2 cellular contexts compared by ENCODE assay signal in the genomic region with DNA sequence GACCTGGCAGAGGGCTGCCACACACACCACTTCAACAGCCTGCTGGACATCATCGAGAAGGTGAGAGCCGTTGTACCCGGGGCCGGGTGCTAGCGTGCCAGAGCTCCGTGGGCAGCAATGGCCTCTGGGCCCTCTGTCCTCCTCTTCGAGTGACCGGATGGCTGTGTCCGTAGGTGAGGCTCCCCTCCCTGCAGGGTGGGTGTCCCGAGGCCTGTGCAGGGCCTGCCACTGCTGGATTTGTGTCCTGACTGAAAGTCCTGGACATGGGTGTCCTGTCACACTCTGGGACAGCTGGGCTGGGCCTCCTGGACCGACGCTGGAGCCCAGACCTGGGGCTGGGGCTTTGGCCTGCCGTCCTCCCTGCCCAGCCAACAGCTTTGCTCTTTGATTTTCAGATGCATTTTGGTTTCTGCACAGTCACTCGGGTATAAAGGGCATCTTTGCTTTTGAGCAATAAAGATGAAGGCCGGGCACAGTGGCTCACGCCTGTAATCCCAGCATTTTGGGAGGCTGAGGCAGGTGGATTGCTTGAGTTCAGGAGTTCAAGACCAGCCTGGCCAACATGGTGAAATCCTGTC.
TF ChIP-seq lines count a peak whose summit lies in the region.

No MANE protein-coding gene starts in this region.

TF ChIP-seq in liver, 16 proteins besides CTCF, POLR2A, EP300 and RAD21:
- TF ChIP-seq, protein P1, sequence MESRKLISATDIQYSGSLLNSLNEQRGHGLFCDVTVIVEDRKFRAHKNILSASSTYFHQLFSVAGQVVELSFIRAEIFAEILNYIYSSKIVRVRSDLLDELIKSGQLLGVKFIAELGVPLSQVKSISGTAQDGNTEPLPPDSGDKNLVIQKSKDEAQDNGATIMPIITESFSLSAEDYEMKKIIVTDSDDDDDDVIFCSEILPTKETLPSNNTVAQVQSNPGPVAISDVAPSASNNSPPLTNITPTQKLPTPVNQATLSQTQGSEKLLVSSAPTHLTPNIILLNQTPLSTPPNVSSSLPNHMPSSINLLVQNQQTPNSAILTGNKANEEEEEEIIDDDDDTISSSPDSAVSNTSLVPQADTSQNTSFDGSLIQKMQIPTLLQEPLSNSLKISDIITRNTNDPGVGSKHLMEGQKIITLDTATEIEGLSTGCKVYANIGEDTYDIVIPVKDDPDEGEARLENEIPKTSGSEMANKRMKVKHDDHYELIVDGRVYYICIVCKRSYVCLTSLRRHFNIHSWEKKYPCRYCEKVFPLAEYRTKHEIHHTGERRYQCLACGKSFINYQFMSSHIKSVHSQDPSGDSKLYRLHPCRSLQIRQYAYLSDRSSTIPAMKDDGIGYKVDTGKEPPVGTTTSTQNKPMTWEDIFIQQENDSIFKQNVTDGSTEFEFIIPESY (IDR thresholded peaks at IDR 0.05), result no peak
- no peak for TF ChIP-seq FOXA1 (IDR thresholded peaks at IDR 0.05)
- TF ChIP-seq NR2F2 (IDR thresholded peaks at IDR 0.05), result no peak
- no peak for TF ChIP-seq YY1 (IDR thresholded peaks at IDR 0.05)
- TF ChIP-seq RXRA (IDR thresholded peaks at IDR 0.05), result peak in 1 of 2 donors; percentile 58
- no peak for TF ChIP-seq GABPA (IDR thresholded peaks at IDR 0.05 in 1 of 2, conservative IDR thresholded peaks at IDR 0.05 in 1 of 2)
- TF ChIP-seq, protein P2, sequence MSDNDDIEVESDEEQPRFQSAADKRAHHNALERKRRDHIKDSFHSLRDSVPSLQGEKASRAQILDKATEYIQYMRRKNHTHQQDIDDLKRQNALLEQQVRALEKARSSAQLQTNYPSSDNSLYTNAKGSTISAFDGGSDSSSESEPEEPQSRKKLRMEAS (IDR thresholded peaks at IDR 0.05), result no peak
- no peak for TF ChIP-seq FOXA2 (IDR thresholded peaks at IDR 0.05)
- no peak for TF ChIP-seq JUND (IDR thresholded peaks at IDR 0.05)
- peak; percentile 54 to 73 for TF ChIP-seq HNF4A (conservative IDR thresholded peaks at IDR 0.05)

TF ChIP-seq in HepG2, 621 proteins besides CTCF, POLR2A, EP300 and RAD21:
- no peak for TF ChIP-seq HMGA1 (CRISPR knock-in tag; conservative IDR thresholded peaks at IDR 0.05)
- TF ChIP-seq, protein P3, sequence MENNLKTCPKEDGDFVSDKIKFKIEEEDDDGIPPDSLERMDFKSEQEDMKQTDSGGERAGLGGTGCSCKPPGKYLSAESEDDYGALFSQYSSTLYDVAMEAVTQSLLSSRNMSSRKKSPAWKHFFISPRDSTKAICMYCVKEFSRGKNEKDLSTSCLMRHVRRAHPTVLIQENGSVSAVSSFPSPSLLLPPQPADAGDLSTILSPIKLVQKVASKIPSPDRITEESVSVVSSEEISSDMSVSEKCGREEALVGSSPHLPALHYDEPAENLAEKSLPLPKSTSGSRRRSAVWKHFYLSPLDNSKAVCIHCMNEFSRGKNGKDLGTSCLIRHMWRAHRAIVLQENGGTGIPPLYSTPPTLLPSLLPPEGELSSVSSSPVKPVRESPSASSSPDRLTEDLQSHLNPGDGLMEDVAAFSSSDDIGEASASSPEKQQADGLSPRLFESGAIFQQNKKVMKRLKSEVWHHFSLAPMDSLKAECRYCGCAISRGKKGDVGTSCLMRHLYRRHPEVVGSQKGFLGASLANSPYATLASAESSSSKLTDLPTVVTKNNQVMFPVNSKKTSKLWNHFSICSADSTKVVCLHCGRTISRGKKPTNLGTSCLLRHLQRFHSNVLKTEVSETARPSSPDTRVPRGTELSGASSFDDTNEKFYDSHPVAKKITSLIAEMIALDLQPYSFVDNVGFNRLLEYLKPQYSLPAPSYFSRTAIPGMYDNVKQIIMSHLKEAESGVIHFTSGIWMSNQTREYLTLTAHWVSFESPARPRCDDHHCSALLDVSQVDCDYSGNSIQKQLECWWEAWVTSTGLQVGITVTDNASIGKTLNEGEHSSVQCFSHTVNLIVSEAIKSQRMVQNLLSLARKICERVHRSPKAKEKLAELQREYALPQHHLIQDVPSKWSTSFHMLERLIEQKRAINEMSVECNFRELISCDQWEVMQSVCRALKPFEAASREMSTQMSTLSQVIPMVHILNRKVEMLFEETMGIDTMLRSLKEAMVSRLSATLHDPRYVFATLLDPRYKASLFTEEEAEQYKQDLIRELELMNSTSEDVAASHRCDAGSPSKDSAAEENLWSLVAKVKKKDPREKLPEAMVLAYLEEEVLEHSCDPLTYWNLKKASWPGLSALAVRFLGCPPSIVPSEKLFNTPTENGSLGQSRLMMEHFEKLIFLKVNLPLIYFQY (CRISPR knock-in tag; IDR thresholded peaks at IDR 0.05; ENCODE audit: borderline replicate concordance), result no peak
- TF ChIP-seq TCF7L2 (IDR thresholded peaks at IDR 0.05; ENCODE audit: low read depth, low read length), result no peak
- no peak for TF ChIP-seq TCF12 (IDR thresholded peaks at IDR 0.05)
- TF ChIP-seq TCF12 (CRISPR knock-in tag; IDR thresholded peaks at IDR 0.05), result no peak
- TF ChIP-seq, protein P4, sequence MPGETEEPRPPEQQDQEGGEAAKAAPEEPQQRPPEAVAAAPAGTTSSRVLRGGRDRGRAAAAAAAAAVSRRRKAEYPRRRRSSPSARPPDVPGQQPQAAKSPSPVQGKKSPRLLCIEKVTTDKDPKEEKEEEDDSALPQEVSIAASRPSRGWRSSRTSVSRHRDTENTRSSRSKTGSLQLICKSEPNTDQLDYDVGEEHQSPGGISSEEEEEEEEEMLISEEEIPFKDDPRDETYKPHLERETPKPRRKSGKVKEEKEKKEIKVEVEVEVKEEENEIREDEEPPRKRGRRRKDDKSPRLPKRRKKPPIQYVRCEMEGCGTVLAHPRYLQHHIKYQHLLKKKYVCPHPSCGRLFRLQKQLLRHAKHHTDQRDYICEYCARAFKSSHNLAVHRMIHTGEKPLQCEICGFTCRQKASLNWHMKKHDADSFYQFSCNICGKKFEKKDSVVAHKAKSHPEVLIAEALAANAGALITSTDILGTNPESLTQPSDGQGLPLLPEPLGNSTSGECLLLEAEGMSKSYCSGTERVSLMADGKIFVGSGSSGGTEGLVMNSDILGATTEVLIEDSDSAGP (CRISPR knock-in tag; IDR thresholded peaks at IDR 0.05; ENCODE audit: borderline replicate concordance), result no peak
- TF ChIP-seq, protein P5, sequence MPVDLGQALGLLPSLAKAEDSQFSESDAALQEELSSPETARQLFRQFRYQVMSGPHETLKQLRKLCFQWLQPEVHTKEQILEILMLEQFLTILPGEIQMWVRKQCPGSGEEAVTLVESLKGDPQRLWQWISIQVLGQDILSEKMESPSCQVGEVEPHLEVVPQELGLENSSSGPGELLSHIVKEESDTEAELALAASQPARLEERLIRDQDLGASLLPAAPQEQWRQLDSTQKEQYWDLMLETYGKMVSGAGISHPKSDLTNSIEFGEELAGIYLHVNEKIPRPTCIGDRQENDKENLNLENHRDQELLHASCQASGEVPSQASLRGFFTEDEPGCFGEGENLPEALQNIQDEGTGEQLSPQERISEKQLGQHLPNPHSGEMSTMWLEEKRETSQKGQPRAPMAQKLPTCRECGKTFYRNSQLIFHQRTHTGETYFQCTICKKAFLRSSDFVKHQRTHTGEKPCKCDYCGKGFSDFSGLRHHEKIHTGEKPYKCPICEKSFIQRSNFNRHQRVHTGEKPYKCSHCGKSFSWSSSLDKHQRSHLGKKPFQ (CRISPR knock-in tag; IDR thresholded peaks at IDR 0.05; ENCODE audit: insufficient replicate concordance), result no peak
- no peak for TF ChIP-seq NBN (conservative IDR thresholded peaks at IDR 0.05)
- no peak for TF ChIP-seq HNF4G (IDR thresholded peaks at IDR 0.05; ENCODE audit: borderline replicate concordance, low read depth, low read length)
- no peak for TF ChIP-seq HNF4G (CRISPR knock-in tag; IDR thresholded peaks at IDR 0.05; ENCODE audit: borderline replicate concordance, low read depth)
- no peak for TF ChIP-seq ZNF607 (CRISPR knock-in tag; IDR thresholded peaks at IDR 0.05; ENCODE audit: borderline replicate concordance)
- TF ChIP-seq ZNF138 (CRISPR knock-in tag; IDR thresholded peaks at IDR 0.05; ENCODE audit: low read depth), result no peak
- no peak for TF ChIP-seq ZNF383 (CRISPR knock-in tag; IDR thresholded peaks at IDR 0.05; ENCODE audit: borderline replicate concordance)
- no peak for TF ChIP-seq DMAP1 (CRISPR knock-in tag; IDR thresholded peaks at IDR 0.05)
- TF ChIP-seq, protein P6, sequence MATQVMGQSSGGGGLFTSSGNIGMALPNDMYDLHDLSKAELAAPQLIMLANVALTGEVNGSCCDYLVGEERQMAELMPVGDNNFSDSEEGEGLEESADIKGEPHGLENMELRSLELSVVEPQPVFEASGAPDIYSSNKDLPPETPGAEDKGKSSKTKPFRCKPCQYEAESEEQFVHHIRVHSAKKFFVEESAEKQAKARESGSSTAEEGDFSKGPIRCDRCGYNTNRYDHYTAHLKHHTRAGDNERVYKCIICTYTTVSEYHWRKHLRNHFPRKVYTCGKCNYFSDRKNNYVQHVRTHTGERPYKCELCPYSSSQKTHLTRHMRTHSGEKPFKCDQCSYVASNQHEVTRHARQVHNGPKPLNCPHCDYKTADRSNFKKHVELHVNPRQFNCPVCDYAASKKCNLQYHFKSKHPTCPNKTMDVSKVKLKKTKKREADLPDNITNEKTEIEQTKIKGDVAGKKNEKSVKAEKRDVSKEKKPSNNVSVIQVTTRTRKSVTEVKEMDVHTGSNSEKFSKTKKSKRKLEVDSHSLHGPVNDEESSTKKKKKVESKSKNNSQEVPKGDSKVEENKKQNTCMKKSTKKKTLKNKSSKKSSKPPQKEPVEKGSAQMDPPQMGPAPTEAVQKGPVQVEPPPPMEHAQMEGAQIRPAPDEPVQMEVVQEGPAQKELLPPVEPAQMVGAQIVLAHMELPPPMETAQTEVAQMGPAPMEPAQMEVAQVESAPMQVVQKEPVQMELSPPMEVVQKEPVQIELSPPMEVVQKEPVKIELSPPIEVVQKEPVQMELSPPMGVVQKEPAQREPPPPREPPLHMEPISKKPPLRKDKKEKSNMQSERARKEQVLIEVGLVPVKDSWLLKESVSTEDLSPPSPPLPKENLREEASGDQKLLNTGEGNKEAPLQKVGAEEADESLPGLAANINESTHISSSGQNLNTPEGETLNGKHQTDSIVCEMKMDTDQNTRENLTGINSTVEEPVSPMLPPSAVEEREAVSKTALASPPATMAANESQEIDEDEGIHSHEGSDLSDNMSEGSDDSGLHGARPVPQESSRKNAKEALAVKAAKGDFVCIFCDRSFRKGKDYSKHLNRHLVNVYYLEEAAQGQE (IDR thresholded peaks at IDR 0.05; ENCODE audit: borderline replicate concordance in 1 of 2, low read depth in 1 of 2, low read length in 2 of 2), result no peak
- TF ChIP-seq ZFX (CRISPR knock-in tag; IDR thresholded peaks at IDR 0.05; ENCODE audit: low read depth), result no peak
- TF ChIP-seq TEAD2 (CRISPR knock-in tag; IDR thresholded peaks at IDR 0.05), result no peak
- TF ChIP-seq, protein P7, sequence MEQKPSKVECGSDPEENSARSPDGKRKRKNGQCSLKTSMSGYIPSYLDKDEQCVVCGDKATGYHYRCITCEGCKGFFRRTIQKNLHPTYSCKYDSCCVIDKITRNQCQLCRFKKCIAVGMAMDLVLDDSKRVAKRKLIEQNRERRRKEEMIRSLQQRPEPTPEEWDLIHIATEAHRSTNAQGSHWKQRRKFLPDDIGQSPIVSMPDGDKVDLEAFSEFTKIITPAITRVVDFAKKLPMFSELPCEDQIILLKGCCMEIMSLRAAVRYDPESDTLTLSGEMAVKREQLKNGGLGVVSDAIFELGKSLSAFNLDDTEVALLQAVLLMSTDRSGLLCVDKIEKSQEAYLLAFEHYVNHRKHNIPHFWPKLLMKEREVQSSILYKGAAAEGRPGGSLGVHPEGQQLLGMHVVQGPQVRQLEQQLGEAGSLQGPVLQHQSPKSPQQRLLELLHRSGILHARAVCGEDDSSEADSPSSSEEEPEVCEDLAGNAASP (CRISPR knock-in tag; IDR thresholded peaks at IDR 0.05; ENCODE audit: borderline replicate concordance), result no peak
- TF ChIP-seq, protein P8, sequence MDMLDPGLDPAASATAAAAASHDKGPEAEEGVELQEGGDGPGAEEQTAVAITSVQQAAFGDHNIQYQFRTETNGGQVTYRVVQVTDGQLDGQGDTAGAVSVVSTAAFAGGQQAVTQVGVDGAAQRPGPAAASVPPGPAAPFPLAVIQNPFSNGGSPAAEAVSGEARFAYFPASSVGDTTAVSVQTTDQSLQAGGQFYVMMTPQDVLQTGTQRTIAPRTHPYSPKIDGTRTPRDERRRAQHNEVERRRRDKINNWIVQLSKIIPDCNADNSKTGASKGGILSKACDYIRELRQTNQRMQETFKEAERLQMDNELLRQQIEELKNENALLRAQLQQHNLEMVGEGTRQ (IDR thresholded peaks at IDR 0.05; ENCODE audit: low read depth, low read length), result no peak
- TF ChIP-seq, protein P8 (CRISPR knock-in tag; IDR thresholded peaks at IDR 0.05; ENCODE audit: borderline replicate concordance), result no peak
